9 cellular contexts compared by ENCODE assay signal in the genomic region with DNA sequence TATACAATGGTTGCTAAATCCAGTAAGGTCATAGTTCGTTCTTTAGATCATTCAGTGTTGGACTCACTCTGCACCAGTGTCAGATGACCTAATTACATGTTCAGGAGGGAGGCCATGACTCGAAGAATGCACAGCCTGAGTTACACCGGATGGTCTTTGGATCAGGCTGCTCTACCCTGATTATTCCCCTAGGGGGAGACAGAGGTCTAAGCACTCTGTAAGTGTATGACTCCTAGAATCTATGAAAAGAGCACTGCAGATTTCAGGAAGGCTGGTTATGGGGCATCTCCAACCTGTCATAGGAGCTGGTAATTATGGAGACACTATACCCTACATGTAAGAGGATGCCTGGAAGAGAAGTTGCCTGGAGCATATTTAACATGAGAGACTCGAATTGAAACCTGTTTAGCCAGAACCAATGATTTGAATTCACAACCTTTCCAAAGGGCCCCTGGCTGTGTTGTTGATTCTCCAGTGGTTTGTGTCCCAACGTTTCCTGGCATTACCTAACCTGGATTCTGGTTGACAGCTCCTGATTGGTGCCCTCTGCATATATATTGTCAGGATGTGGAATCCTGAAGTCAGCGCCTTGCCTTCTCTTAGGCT. TPM values are rescaled to one million over a fixed set of nuclear protein-coding genes. Genes with fewer than 3 reads are reported as not detected.
A peak's percentile ranks its signal among the peaks of the same experiment; 100 is the strongest.
DNase-seq lines count a peak whose midpoint lies in the region; ATAC-seq, FAIRE-seq and TF ChIP-seq lines count a peak whose summit lies in the region.
"Had no signal": no experiment of that assay in that cellular context is flagged by ENCODE, and none has a peak within 500 bp of the region (broad histone marks: within the 10 kb centered on the region; RNA-seq: fewer than 3 reads in every experiment).

Gene MUCL1, plus strand, starts transcription at position 584 of the 606 bp plus-strand sequence. CDS start 67 bp downstream, outside the sequence.

- H3K4me1 Mint-ChIP-seq in T-helper 2 cell treated with Interferon-gamma antibody and Interleukin-4, amounts not matched to agents 5 μg/mL and 100 μg/mL, for 36 hours (ENCODE audit: low read depth) = peaks cover 11% of the 10 kb centered on the region

- peak; percentile 66 for TF ChIP-seq CTCF in kidney (IDR thresholded peaks at IDR 0.05; ENCODE audit: borderline replicate concordance, extremely low read depth, insufficient read depth)

- no peak within 1 kb of the TSS for H3K9ac ChIP-seq in kidney (ENCODE audit: low read length in 2 of 2)
- H3K9ac ChIP-seq: BLaER1 treated with 17β-estradiol and CSF1 and Interleukin-3, amounts not matched to agents 10 nM and 100 nM had no signal

- no peaks in the 10 kb centered on the region for H3K9me3 Mint-ChIP-seq in T-helper 2 cell treated with Interferon-gamma antibody and Interleukin-4, amounts not matched to agents 5 μg/mL and 100 μg/mL, for 36 hours

- no peak within 1 kb of the TSS for H3K27ac Mint-ChIP-seq in T-helper 2 cell treated with Interferon-gamma antibody and Interleukin-4, amounts not matched to agents 5 μg/mL and 100 μg/mL, for 36 hours

- ATAC-seq in HG02970 (IDR thresholded peaks at IDR 0.05; ENCODE audit: low FRiP score, unreplicated experiment) = peak; percentile 92

- intact Hi-C loops in kidney (cut with DNase I) = no loop called here

- no peaks in the 10 kb centered on the region for H3K27me3 Mint-ChIP-seq in T-helper 2 cell treated with Interferon-gamma antibody and Interleukin-4, amounts not matched to agents 5 μg/mL and 100 μg/mL, for 36 hours (ENCODE audit: low read depth)

- H3K4me3 Mint-ChIP-seq in T-helper 2 cell treated with Interferon-gamma antibody and Interleukin-4, amounts not matched to agents 5 μg/mL and 100 μg/mL, for 36 hours = no peak within 1 kb of the TSS

- H3K36me3 ChIP-seq in kidney (ENCODE audit: control insufficient read depth in 1 of 2, insufficient read depth in 2 of 2, low read length in 2 of 2) = no peaks in the 10 kb centered on the region
- H3K36me3 ChIP-seq: BLaER1 treated with 17β-estradiol and CSF1 and Interleukin-3, amounts not matched to agents 10 nM and 100 nM had no signal

- H3K4me1 ChIP-seq in kidney (ENCODE audit: control insufficient read depth in 1 of 2, insufficient read depth in 1 of 2, low read depth in 1 of 2, low read length in 2 of 2) = no peaks in the 10 kb centered on the region

- no peak within 1 kb of the TSS for H3K4me3 ChIP-seq in kidney (ENCODE audit: low read length in 2 of 2)
- H3K4me3 ChIP-seq: BLaER1 treated with 17β-estradiol and CSF1 and Interleukin-3, amounts not matched to agents 10 nM and 100 nM had no signal

- no peaks in the 10 kb centered on the region for H3K9me3 ChIP-seq in kidney (ENCODE audit: control insufficient read depth in 1 of 2, low read length in 2 of 2)
- H3K9me3 ChIP-seq: BLaER1 treated with 17β-estradiol and CSF1 and Interleukin-3, amounts not matched to agents 10 nM and 100 nM had no signal

- no peak for FAIRE-seq in kidney (lab: Jason Lieb, UNC)

- peak; percentile 76 for DNase-seq in activated gamma-delta T cell treated with Interleukin-2 at 50 U/mL for 16 hours
- DNase-seq in activated gamma-delta T cell (lab: John Stamatoyannopoulos, UW) = no peak
- peak; percentile 51 to 70 for DNase-seq in NCI-H187 (lab: John Stamatoyannopoulos, UW)
- peak; percentile 69 for DNase-seq in T-helper 2 cell treated with Interferon-gamma antibody and Interleukin-4, amounts not matched to agents 5 μg/mL and 100 μg/mL, for 36 hours (ENCODE audit: low spot score)
- DNase-seq in astrocyte of the hippocampus (ENCODE audit: low read depth, low spot score) = peak; percentile 75
- no peak for DNase-seq in kidney
- peak; percentile 51 to 71 (median 53) for DNase-seq in stimulated activated CD4-positive, alpha-beta T cell treated with anti-CD3 and anti-CD28 coated beads, TNF-alpha, amount 100 ng/mL, for 24 hours (ENCODE audit: low read depth in 3 of 3)

- no peak within 1 kb of the TSS for H3K27ac ChIP-seq in kidney (ENCODE audit: low read depth in 2 of 2, low read length in 2 of 2)
- H3K27ac ChIP-seq: BLaER1 treated with 17β-estradiol and CSF1 and Interleukin-3, amounts not matched to agents 10 nM and 100 nM had no signal

- H3K36me3 Mint-ChIP-seq in T-helper 2 cell treated with Interferon-gamma antibody and Interleukin-4, amounts not matched to agents 5 μg/mL and 100 μg/mL, for 36 hours (ENCODE audit: low read depth) = no peaks in the 10 kb centered on the region

RNA-seq across cellular contexts. Expression of gene MUCL1, which starts in this region (rescaled TPM):
- not detected for total RNA-seq in kidney
- polyA plus RNA-seq in kidney (ENCODE audit: insufficient read depth, low read depth, low replicate concordance) = not detected

Comparison
In these comparisons a context has a peak if more than half of its experiments do, and no peak if none do; other contexts are left out.
1. DNase-seq: peak in activated gamma-delta T cell treated with Interleukin-2 at 50 U/mL for 16 hours (single experiment), NCI-H187 (2 of 2), T-helper 2 cell treated with Interferon-gamma antibody and Interleukin-4, amounts not matched to agents 5 μg/mL and 100 μg/mL, for 36 hours (single experiment), astrocyte of the hippocampus (single experiment) and stimulated activated CD4-positive, alpha-beta T cell treated with anti-CD3 and anti-CD28 coated beads, TNF-alpha, amount 100 ng/mL, for 24 hours (3 of 3); none in activated gamma-delta T cell (single experiment) and kidney (single experiment).